19 cellular contexts compared by ENCODE assay signal in genomic region chr1:183551924-183552323, GRCh38. TPM values are rescaled to one million over a fixed set of nuclear protein-coding genes. Genes with fewer than 3 reads are reported as not detected.
DNase-seq lines count a peak whose midpoint lies in the region; TF ChIP-seq lines count a peak whose summit lies in the region.
"Had no signal": no experiment of that assay in that cellular context is flagged by ENCODE, and none has a peak within 500 bp of the region (broad histone marks: within the 10 kb centered on the region; RNA-seq: fewer than 3 reads in every experiment).

No MANE protein-coding gene starts in this region.

- TF ChIP-seq CTCF in left ventricle myocardium inferior (IDR thresholded peaks at IDR 0.05; ENCODE audit: borderline replicate concordance), result peak; percentile 18
- peak; percentile 34; the same call in 1 of the 2 replicates for TF ChIP-seq CTCF in OCI-LY3 (IDR thresholded peaks at IDR 0.05; ENCODE audit: low read depth, low read length)
- no peak for TF ChIP-seq CTCF in neural crest cell (conservative IDR thresholded peaks at IDR 0.05)

- H3K4ac ChIP-seq in neuronal stem cell (ENCODE audit: low read length), result no peak overlapping the region

- H2AK5ac ChIP-seq in neuronal stem cell (ENCODE audit: low read depth, low read length), result no peak overlapping the region

- no peak overlapping the region for H3K23ac ChIP-seq in neuronal stem cell (ENCODE audit: low read depth, low read length, poor library complexity)

- no peak overlapping the region for H2BK15ac ChIP-seq in neuronal stem cell (ENCODE audit: low read length)

- no peak overlapping the region for H2BK5ac ChIP-seq in neuronal stem cell (ENCODE audit: low read length)

- peaks cover 2% of the 10 kb centered on the region for H3K36me3 Mint-ChIP-seq in neural crest cell (ENCODE audit: low read depth)

- H3K27me3 ChIP-seq in left ventricle myocardium inferior (ENCODE audit: low read depth) (no peaks in the 10 kb centered on the region), OCI-LY3 (ENCODE audit: low read depth, low read length) (no peaks in the 10 kb centered on the region), HAP-1 (ENCODE audit: low read depth) (no peaks in the 10 kb centered on the region), neuronal stem cell (ENCODE audit: control insufficient read depth in 3 of 3, insufficient read depth in 3 of 3, low read depth in 1 of 3, low read length in 3 of 3) (no peaks in the 10 kb centered on the region)

- H4K91ac ChIP-seq in neuronal stem cell (ENCODE audit: low read depth, low read length, poor library complexity), result no peak overlapping the region

- no peak overlapping the region for H3K4me3 ChIP-seq in left ventricle myocardium inferior
- no peak overlapping the region for H3K4me3 ChIP-seq in OCI-LY3 (ENCODE audit: low read length)
- no peak overlapping the region for H3K4me3 ChIP-seq in HAP-1
- peak overlapping the region in 1 of 2 donors; percentile 63 for H3K4me3 ChIP-seq in neuronal stem cell (ENCODE audit: low read length in 2 of 2)
- H3K4me3 ChIP-seq: PC-9 had no signal

- no peaks in the 10 kb centered on the region for H3K27me3 Mint-ChIP-seq in neural crest cell (ENCODE audit: low read depth)
- H3K27me3 Mint-ChIP-seq: CD4-positive, alpha-beta T cell had no signal

- no peak overlapping the region for H3K14ac ChIP-seq in neuronal stem cell (ENCODE audit: low read length)

- H2AFZ ChIP-seq in OCI-LY3 (ENCODE audit: low read depth, low read length) (no peak overlapping the region), neuronal stem cell (ENCODE audit: low read length) (no peak overlapping the region)
- H2AFZ ChIP-seq: PC-9 had no signal

- H3K18ac ChIP-seq in neuronal stem cell (ENCODE audit: low read length), result no peak overlapping the region

- WGBS in neuronal stem cell (ENCODE audit: extremely low coverage in 2 of 2, insufficient read length in 2 of 2, insufficient replicate concordance in 1 of 2), 2 donors, result no CpG with 5 or more reads among the region's 9 CpGs

- H2BK12ac ChIP-seq in neuronal stem cell (ENCODE audit: low read length), result no peak overlapping the region

- H3K27ac ChIP-seq in left ventricle myocardium inferior (replicated peaks) (peak overlapping the region; percentile 17), OCI-LY3 (ENCODE audit: low read length) (0 out of 2 replicates have a peak overlapping the region, but pooled peaks have one; percentile 31), neuronal stem cell (replicated peaks; ENCODE audit: low read length) (no peak overlapping the region)
- H3K27ac ChIP-seq: HL-60, PC-9 had no signal

- DNase-seq in left ventricle myocardium inferior (no peak), cardiac septum (ENCODE audit: low spot score) (no peak), neural crest cell (ENCODE audit: low read depth, low spot score) (no peak), NCI-H1105 (lab: John Stamatoyannopoulos, UW) (no peak), HAP-1 (ENCODE audit: low spot score in 2 of 2) (no peak), neuronal stem cell (ENCODE audit: low spot score) (no peak)
- DNase-seq: ACHN; AML-193; Calu3; CD4-positive, alpha-beta T cell; DMS53; H7; NCI-H1417; NCI-H1930; NCI-H510A treated with DMSO at 0.1 percent for 48 hours; NCI-H82; PC-9 had no signal

- H3K79me2 ChIP-seq in OCI-LY3 (ENCODE audit: low read length), result no peaks in the 10 kb centered on the region

- H4K8ac ChIP-seq in neuronal stem cell (ENCODE audit: low read depth, low read length), result no peak overlapping the region

- H2BK120ac ChIP-seq in neuronal stem cell (ENCODE audit: low read depth, low read length), result no peak overlapping the region

- H3K36me3 ChIP-seq in left ventricle myocardium inferior (peaks cover 84% of the 10 kb centered on the region), OCI-LY3 (replicated peaks; ENCODE audit: low read depth, low read length) (peaks cover 93% of the 10 kb centered on the region), HAP-1 (replicated peaks) (peaks cover 69% of the 10 kb centered on the region), neuronal stem cell (replicated peaks in 1 of 2; ENCODE audit: control insufficient read depth in 2 of 2, insufficient read depth in 2 of 2, low read length in 2 of 2) (peaks cover 26 to 97% of the 10 kb centered on the region in 2 donors)

- in situ Hi-C loops in HAP-1 (cut with MboI; ENCODE audit: low sequenced_read_pairs), result no loop called here

- no peaks in the 10 kb centered on the region for H3K9me3 Mint-ChIP-seq in neural crest cell
- H3K9me3 Mint-ChIP-seq: CD4-positive, alpha-beta T cell had no signal

- H3K79me1 ChIP-seq in neuronal stem cell (ENCODE audit: low read depth, low read length), result no peaks in the 10 kb centered on the region

- H3K9ac ChIP-seq in OCI-LY3 (ENCODE audit: low read length) (no peak overlapping the region), neuronal stem cell (ENCODE audit: low read depth, low read length, poor library complexity) (no peak overlapping the region)

- H3K9me3 ChIP-seq in left ventricle myocardium inferior (replicated peaks) (no peaks in the 10 kb centered on the region), OCI-LY3 (ENCODE audit: insufficient read depth, low read length) (no peaks in the 10 kb centered on the region), HAP-1 (no peaks in the 10 kb centered on the region), neuronal stem cell (replicated peaks in 1 of 2; ENCODE audit: control insufficient read depth in 2 of 2, insufficient read depth in 1 of 2, low read depth in 1 of 2, low read length in 2 of 2) (no peaks in the 10 kb centered on the region)

- peaks cover 4% of the 10 kb centered on the region; the same call in 1 of the 2 replicates for H4K20me1 ChIP-seq in OCI-LY3 (ENCODE audit: insufficient read depth, low read length)

- peaks cover 8% of the 10 kb centered on the region for H3K4me1 Mint-ChIP-seq in neural crest cell

- intact Hi-C loops in left ventricle myocardium inferior (cut with micrococcal nuclease) (no loop called here), cardiac septum (cut with DNase I) (no loop called here)

- H3K4me2 ChIP-seq in OCI-LY3 (ENCODE audit: low read length), result no peak overlapping the region
- no peak overlapping the region for H3K4me2 ChIP-seq in neuronal stem cell (ENCODE audit: insufficient read depth, low read length, poor library complexity, severe bottlenecking)
- H3K4me2 ChIP-seq: PC-9 had no signal

- peak overlapping the region; percentile 27 for H3K27ac Mint-ChIP-seq in neural crest cell (ENCODE audit: unreplicated experiment)

- H3K4me1 ChIP-seq in left ventricle myocardium inferior (peaks cover 12% of the 10 kb centered on the region), OCI-LY3 (ENCODE audit: low read length) (no peaks in the 10 kb centered on the region), HAP-1 (no peaks in the 10 kb centered on the region), neuronal stem cell (ENCODE audit: control insufficient read depth in 2 of 2, insufficient read depth in 1 of 2, low read depth in 1 of 2, low read length in 2 of 2) (peaks cover 9 to 12% of the 10 kb centered on the region in 2 donors)

- H3K4me3 Mint-ChIP-seq in neural crest cell, result no peak overlapping the region
- H3K4me3 Mint-ChIP-seq: CD4-positive, alpha-beta T cell had no signal

RNA-seq across cellular contexts. Expression of gene NCF2, which starts 38.3 kb away (rescaled TPM):
- total RNA-seq in left ventricle myocardium inferior, result 4.5 TPM
- 4.5 TPM for total RNA-seq in cardiac septum
- not detected in 2 replicates for total RNA-seq in neural crest cell
- not detected for polyA plus RNA-seq in neuronal stem cell (2013, experiment 1 of 2)
- 0.06 TPM for polyA plus RNA-seq in neuronal stem cell (2013, experiment 2 of 2)
